In genomic region chr3:61718565-61718964, GRCh38 we compare ENCODE assay signal across 15 cellular contexts.
DNase-seq lines count a peak whose midpoint lies in the region; TF ChIP-seq lines count a peak whose summit lies in the region.
"Had no signal": no experiment of that assay in that cellular context is flagged by ENCODE, and none has a peak within 500 bp of the region (broad histone marks: within the 10 kb centered on the region; RNA-seq: fewer than 3 reads in every experiment).

No MANE protein-coding gene starts in this region.

- H3K27me3 Mint-ChIP-seq in glutamatergic neuron (ENCODE audit: unreplicated experiment) = peaks cover 2% of the 10 kb centered on the region
- H3K27me3 Mint-ChIP-seq: T-cell had no signal

- H3K4me1 Mint-ChIP-seq in glutamatergic neuron (ENCODE audit: low read depth, unreplicated experiment) = peaks cover 22% of the 10 kb centered on the region
- H3K4me1 Mint-ChIP-seq: T-cell had no signal

- peak; percentile 34 for DNase-seq in NCI-H2029 treated with DMSO at 0.1 percent for 48 hours (lab: John Stamatoyannopoulos, UW)
- DNase-seq in NCI-H2029 (lab: John Stamatoyannopoulos, UW) = no peak
- DNase-seq in DMS79 (lab: John Stamatoyannopoulos, UW) = peak; percentile 69
- DNase-seq in NCI-H128 (lab: John Stamatoyannopoulos, UW; ENCODE audit: unreplicated experiment) = peak; percentile 75
- DNase-seq in fibroblast of gingiva (ENCODE audit: low read depth) = peak; percentile 12
- DNase-seq in glutamatergic neuron = no peak
- DNase-seq in occipital lobe (lab: John Stamatoyannopoulos, UW) = no peak
- DNase-seq in COLO829 (ENCODE audit: low spot score) = no peak
- DNase-seq: DND-41, GDM1, KBM-7, NCI-H1048, NCI-H2081, NCI-H524 treated with DMSO at 0.1 percent for 48 hours, T-cell had no signal

- peaks cover 2% of the 10 kb centered on the region for H3K9me3 Mint-ChIP-seq in glutamatergic neuron (ENCODE audit: unreplicated experiment)
- H3K9me3 Mint-ChIP-seq: T-cell had no signal

- H3K27ac Mint-ChIP-seq in glutamatergic neuron (ENCODE audit: unreplicated experiment) = no peak overlapping the region
- H3K27ac Mint-ChIP-seq: T-cell had no signal

- TF ChIP-seq CTCF in glutamatergic neuron (IDR thresholded peaks at IDR 0.05; ENCODE audit: partially characterized antibody, unreplicated experiment) = no peak

- no peaks in the 10 kb centered on the region for H3K36me3 Mint-ChIP-seq in glutamatergic neuron (ENCODE audit: unreplicated experiment)
- H3K36me3 Mint-ChIP-seq: T-cell had no signal

- H3K4me3 Mint-ChIP-seq in glutamatergic neuron (ENCODE audit: unreplicated experiment) = no peak overlapping the region
- H3K4me3 Mint-ChIP-seq: T-cell had no signal

Comparison
In these comparisons a context has a peak if more than half of its experiments do, and no peak if none do; other contexts are left out.
1. DNase-seq: peak in NCI-H2029 treated with DMSO at 0.1 percent for 48 hours (single experiment), DMS79 (single experiment), NCI-H128 (single experiment) and fibroblast of gingiva (single experiment); none in NCI-H2029 (single experiment), glutamatergic neuron (single experiment), occipital lobe (single experiment) and COLO829 (single experiment).